Comparison of ENCODE assay signal across 8 cellular contexts in the genomic region with DNA sequence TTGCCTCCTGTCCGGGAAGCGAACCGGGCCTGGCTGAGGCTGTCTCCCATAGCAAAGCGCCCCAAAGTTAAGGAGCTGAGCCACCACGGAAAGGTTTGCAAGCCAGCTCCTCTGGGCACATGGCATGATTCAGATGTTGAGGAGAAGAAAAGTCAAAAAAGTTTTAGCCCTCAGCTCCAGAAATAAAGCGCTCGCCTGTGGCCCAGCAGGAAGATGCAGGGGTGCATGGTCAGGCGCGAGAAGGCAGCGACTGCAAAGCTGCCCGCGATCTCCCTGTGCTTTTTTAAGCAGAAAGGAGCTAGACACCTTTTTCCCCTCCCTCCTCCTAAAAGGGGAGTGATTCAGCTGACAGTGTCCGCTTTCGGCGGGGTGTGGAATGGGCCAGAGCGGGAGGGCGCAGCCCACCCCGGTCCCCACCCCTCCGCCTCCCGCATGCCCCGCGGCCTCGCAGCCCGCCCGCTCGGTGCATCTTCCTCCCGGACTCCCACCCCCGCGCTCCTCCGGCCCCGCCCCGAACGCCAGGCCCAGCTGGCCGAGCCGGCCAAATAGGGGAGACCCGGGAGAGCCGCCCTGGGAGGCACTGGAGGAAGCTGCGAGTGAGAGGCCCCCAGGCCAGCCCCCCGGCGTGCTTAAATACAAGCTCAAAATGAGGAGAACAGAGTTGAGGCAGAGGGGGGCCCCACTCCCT. TPM values are rescaled to one million over a fixed set of nuclear protein-coding genes. Genes with fewer than 3 reads are reported as not detected.
A peak's percentile ranks its signal among the peaks of the same experiment; 100 is the strongest.
DNase-seq lines count a peak whose midpoint lies in the region; ATAC-seq, FAIRE-seq and TF ChIP-seq lines count a peak whose summit lies in the region.

A gene with protein sequence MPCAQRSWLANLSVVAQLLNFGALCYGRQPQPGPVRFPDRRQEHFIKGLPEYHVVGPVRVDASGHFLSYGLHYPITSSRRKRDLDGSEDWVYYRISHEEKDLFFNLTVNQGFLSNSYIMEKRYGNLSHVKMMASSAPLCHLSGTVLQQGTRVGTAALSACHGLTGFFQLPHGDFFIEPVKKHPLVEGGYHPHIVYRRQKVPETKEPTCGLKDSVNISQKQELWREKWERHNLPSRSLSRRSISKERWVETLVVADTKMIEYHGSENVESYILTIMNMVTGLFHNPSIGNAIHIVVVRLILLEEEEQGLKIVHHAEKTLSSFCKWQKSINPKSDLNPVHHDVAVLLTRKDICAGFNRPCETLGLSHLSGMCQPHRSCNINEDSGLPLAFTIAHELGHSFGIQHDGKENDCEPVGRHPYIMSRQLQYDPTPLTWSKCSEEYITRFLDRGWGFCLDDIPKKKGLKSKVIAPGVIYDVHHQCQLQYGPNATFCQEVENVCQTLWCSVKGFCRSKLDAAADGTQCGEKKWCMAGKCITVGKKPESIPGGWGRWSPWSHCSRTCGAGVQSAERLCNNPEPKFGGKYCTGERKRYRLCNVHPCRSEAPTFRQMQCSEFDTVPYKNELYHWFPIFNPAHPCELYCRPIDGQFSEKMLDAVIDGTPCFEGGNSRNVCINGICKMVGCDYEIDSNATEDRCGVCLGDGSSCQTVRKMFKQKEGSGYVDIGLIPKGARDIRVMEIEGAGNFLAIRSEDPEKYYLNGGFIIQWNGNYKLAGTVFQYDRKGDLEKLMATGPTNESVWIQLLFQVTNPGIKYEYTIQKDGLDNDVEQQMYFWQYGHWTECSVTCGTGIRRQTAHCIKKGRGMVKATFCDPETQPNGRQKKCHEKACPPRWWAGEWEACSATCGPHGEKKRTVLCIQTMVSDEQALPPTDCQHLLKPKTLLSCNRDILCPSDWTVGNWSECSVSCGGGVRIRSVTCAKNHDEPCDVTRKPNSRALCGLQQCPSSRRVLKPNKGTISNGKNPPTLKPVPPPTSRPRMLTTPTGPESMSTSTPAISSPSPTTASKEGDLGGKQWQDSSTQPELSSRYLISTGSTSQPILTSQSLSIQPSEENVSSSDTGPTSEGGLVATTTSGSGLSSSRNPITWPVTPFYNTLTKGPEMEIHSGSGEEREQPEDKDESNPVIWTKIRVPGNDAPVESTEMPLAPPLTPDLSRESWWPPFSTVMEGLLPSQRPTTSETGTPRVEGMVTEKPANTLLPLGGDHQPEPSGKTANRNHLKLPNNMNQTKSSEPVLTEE (N-terminal part only) (minus strand): TSS at position 260 of the 688 bp plus-strand sequence. CDS start 134 bp downstream, at position 126.

- no peak within 1 kb of the TSS for H3K4me3 Mint-ChIP-seq in activated CD8-positive, alpha-beta memory T cell treated with anti-CD3 and anti-CD28 coated beads, Interleukin-2, amount 10 ng/mL, durations not matched to agents 7 days and 5 days

- peak; percentile 25 for DNase-seq in GM12892 (ENCODE audit: insufficient read length)
- DNase-seq in NCI-H69 (lab: John Stamatoyannopoulos, UW) = peak; percentile 69
- peak; percentile 54 to 80 for DNase-seq in fibroblast of lung (ENCODE audit: low read depth in 2 of 2)
- DNase-seq in T-helper 2 cell = no peak
- no peak for DNase-seq in activated CD8-positive, alpha-beta memory T cell treated with anti-CD3 and anti-CD28 coated beads, Interleukin-2, amount 10 ng/mL, durations not matched to agents 7 days and 5 days
- DNase-seq in NCI-H446 treated with DMSO at 0.1 percent for 48 hours (lab: John Stamatoyannopoulos, UW) = no peak

- H3K27me3 Mint-ChIP-seq in activated CD8-positive, alpha-beta memory T cell treated with anti-CD3 and anti-CD28 coated beads, Interleukin-2, amount 10 ng/mL, durations not matched to agents 7 days and 5 days = peaks cover 56% of the 10 kb centered on the region

- H3K27ac ChIP-seq in fibroblast of lung (ENCODE audit: insufficient read depth, low read length) = peak within 1 kb of the TSS; percentile 74

- H3K4me1 Mint-ChIP-seq in activated CD8-positive, alpha-beta memory T cell treated with anti-CD3 and anti-CD28 coated beads, Interleukin-2, amount 10 ng/mL, durations not matched to agents 7 days and 5 days = no peaks in the 10 kb centered on the region

- no peaks in the 10 kb centered on the region for H3K36me3 ChIP-seq in fibroblast of lung (ENCODE audit: control insufficient read depth, insufficient read depth, low read length)
- H3K36me3 ChIP-seq in neuron (ENCODE audit: insufficient read depth, low read length) = no peaks in the 10 kb centered on the region

- H3K4me3 ChIP-seq in fibroblast of lung (replicated peaks in 1 of 4; ENCODE audit: control extremely low read depth in 1 of 4, insufficient read depth in 1 of 4, low read depth in 3 of 4, low read length in 4 of 4) = peak within 1 kb of the TSS; percentile 59 to 85 (median 72)
- H3K4me3 ChIP-seq in neuron (ENCODE audit: low read length) = peak within 1 kb of the TSS; percentile 55

- no peak for ATAC-seq in activated CD8-positive, alpha-beta memory T cell treated with anti-CD3 and anti-CD28 coated beads, Interleukin-2, amount 10 ng/mL, durations not matched to agents 7 days and 5 days
- ATAC-seq in GM21737 (IDR thresholded peaks at IDR 0.05; ENCODE audit: unreplicated experiment) = no peak

- no peak for TF ChIP-seq POLR2A in GM12892 (IDR thresholded peaks at IDR 0.05; ENCODE audit: low read depth, low read length)

- H3K27me3 ChIP-seq in fibroblast of lung (ENCODE audit: control insufficient read depth, insufficient read depth, low read length) (no peaks in the 10 kb centered on the region), neuron (ENCODE audit: insufficient read depth, low read length) (peaks cover 5% of the 10 kb centered on the region)

- H4K20me1 ChIP-seq in fibroblast of lung (ENCODE audit: control insufficient read depth, extremely low read depth, insufficient read depth, low read length) = no peaks in the 10 kb centered on the region

- H3K27ac Mint-ChIP-seq in activated CD8-positive, alpha-beta memory T cell treated with anti-CD3 and anti-CD28 coated beads, Interleukin-2, amount 10 ng/mL, durations not matched to agents 7 days and 5 days = no peak within 1 kb of the TSS

- H2AFZ ChIP-seq in fibroblast of lung (ENCODE audit: low read length) = peak within 1 kb of the TSS; percentile 27
- H2AFZ ChIP-seq in neuron (ENCODE audit: low read depth, low read length) = peak within 1 kb of the TSS; percentile 66

- H3K4me1 ChIP-seq in fibroblast of lung (ENCODE audit: control insufficient read depth, extremely low read depth, insufficient read depth, low read length) (peaks cover 11% of the 10 kb centered on the region), neuron (ENCODE audit: insufficient read depth, low read length) (peaks cover 19% of the 10 kb centered on the region)

- no peak for FAIRE-seq in GM12892 (lab: Jason Lieb, UNC)

- peaks cover 27% of the 10 kb centered on the region for H3K79me2 ChIP-seq in fibroblast of lung (ENCODE audit: control insufficient read depth, insufficient read depth, low read length)

- H3K36me3 Mint-ChIP-seq in activated CD8-positive, alpha-beta memory T cell treated with anti-CD3 and anti-CD28 coated beads, Interleukin-2, amount 10 ng/mL, durations not matched to agents 7 days and 5 days = no peaks in the 10 kb centered on the region

- H3K9ac ChIP-seq in fibroblast of lung (ENCODE audit: insufficient read depth, low read length) = peak within 1 kb of the TSS; percentile 47

- H3K9me3 Mint-ChIP-seq in activated CD8-positive, alpha-beta memory T cell treated with anti-CD3 and anti-CD28 coated beads, Interleukin-2, amount 10 ng/mL, durations not matched to agents 7 days and 5 days (ENCODE audit: low read depth) = no peaks in the 10 kb centered on the region

- CTCF ChIA-PET in activated CD8-positive, alpha-beta memory T cell treated with anti-CD3 and anti-CD28 coated beads, Interleukin-2, amount 10 ng/mL, durations not matched to agents 7 days and 5 days (lab: Charles Lee) = interaction anchor here (1.5 kb wide), 1 partner anchor 43 kb away, joined by 4 read pairs; no protein-coding TSS in a partner anchor

- no peak for TF ChIP-seq CTCF in fibroblast of lung (conservative IDR thresholded peaks at IDR 0.05 in 1 of 2, IDR thresholded peaks at IDR 0.05 in 1 of 2; ENCODE audit: low read depth in 1 of 2, low read length in 2 of 2)

- H3K4me2 ChIP-seq in fibroblast of lung (ENCODE audit: extremely low read depth, insufficient read depth, low read length) = peak within 1 kb of the TSS; percentile 87

- H3K9me3 ChIP-seq in fibroblast of lung (ENCODE audit: control insufficient read depth, insufficient read depth, low read depth, low read length) = no peaks in the 10 kb centered on the region
- H3K9me3 ChIP-seq in neuron (ENCODE audit: low read length) = no peaks in the 10 kb centered on the region

RNA-seq across cellular contexts. Expression of the gene that starts here (rescaled TPM):
- polyA plus RNA-seq in GM12892 (2012; ENCODE audit: missing spikeins) = 12.6 TPM
- 6.4 and 10.7 TPM in 2 replicates for total RNA-seq in fibroblast of lung
- polyA plus RNA-seq in fibroblast of lung = 35.9 and 44.8 TPM in 2 replicates
- 22.0 and 30.9 TPM in 2 replicates for polyA plus RNA-seq in fibroblast of lung (2012)
- 68.3 and 81.3 TPM in 2 replicates for polyA minus RNA-seq in fibroblast of lung (ENCODE audit: low replicate concordance)
- total RNA-seq in activated CD8-positive, alpha-beta memory T cell treated with anti-CD3 and anti-CD28 coated beads, Interleukin-2, amount 10 ng/mL, durations not matched to agents 7 days and 5 days = not detected

Comparison
In these comparisons a context has a peak if more than half of its experiments do, and no peak if none do; other contexts are left out.
1. DNase-seq: peak in GM12892 (single experiment), NCI-H69 (single experiment) and fibroblast of lung (2 of 2); none in T-helper 2 cell (0 of 5), activated CD8-positive, alpha-beta memory T cell treated with anti-CD3 and anti-CD28 coated beads, Interleukin-2, amount 10 ng/mL, durations not matched to agents 7 days and 5 days (single experiment) and NCI-H446 treated with DMSO at 0.1 percent for 48 hours (single experiment).